In genomic region chr19:7681336-7682174, GRCh38 we compare ENCODE assay signal across 8 cellular contexts. TPM values are rescaled to one million over a fixed set of nuclear protein-coding genes. Genes with fewer than 3 reads are reported as not detected.
DNase-seq lines count a peak whose midpoint lies in the region; ATAC-seq and TF ChIP-seq lines count a peak whose summit lies in the region.

No MANE protein-coding gene starts in this region.

- WGBS in mammary epithelial cell (ENCODE audit: low coverage, missing lambda C conversion rate), result 20% methylated on average over 12 of the region's 43 CpGs

- peak overlapping the region; percentile 97 for H3K4me3 ChIP-seq in MG63
- peak overlapping the region; percentile 99 for H3K4me3 ChIP-seq in WI38 (ENCODE audit: low read depth, low read length)
- peak overlapping the region; percentile 93 to 99 (median 99) for H3K4me3 ChIP-seq in mammary epithelial cell (replicated peaks in 1 of 3; ENCODE audit: insufficient read depth in 1 of 3, low read depth in 2 of 3, low read length in 3 of 3)
- peak overlapping the region; percentile 84 to 100 (median 98) for H3K4me3 ChIP-seq in skin epidermis

- TF ChIP-seq CTCF in WI38 (IDR thresholded peaks at IDR 0.05; ENCODE audit: low read depth, low read length) (peak; percentile 51), mammary epithelial cell (conservative IDR thresholded peaks at IDR 0.05 in 1 of 2, IDR thresholded peaks at IDR 0.05 in 1 of 2; ENCODE audit: extremely low read depth in 1 of 2, insufficient read depth in 1 of 2, low read depth in 1 of 2, low read length in 2 of 2) (peak; percentile 56 to 79)

- peak overlapping the region; percentile 95 for H2AFZ ChIP-seq in mammary epithelial cell (ENCODE audit: low read depth, low read length)

- H3K9ac ChIP-seq in mammary epithelial cell (ENCODE audit: insufficient read depth, low read length), result peak overlapping the region; percentile 72

- H3K79me2 ChIP-seq in mammary epithelial cell (ENCODE audit: insufficient read depth, low read length), result peaks cover 24% of the 10 kb centered on the region

- dilution Hi-C loops in mammary epithelial cell (cut with HindIII; ENCODE audit: low sequenced_read_pairs), result no loop called here

- in situ Hi-C loops in mammary epithelial cell (cut with MboI; ENCODE audit: low sequenced_read_pairs in 2 of 2), result loop anchor here (10.0 to 25.0 kb wide), 3 partner anchors 113 to 319 kb away; no protein-coding TSS in a partner anchor

- peak overlapping the region; percentile 93 for H3K4me2 ChIP-seq in mammary epithelial cell (ENCODE audit: insufficient read depth, low read depth, low read length)

- intact Hi-C loops in mammary epithelial cell (cut with micrococcal nuclease), result loop anchor here (1.0 to 10.0 kb wide), 4 partner anchors 118 to 533 kb away; no protein-coding TSS in a partner anchor

- no TSS peak for BruUV-seq in mammary epithelial cell (replicated peaks; lab: Mats Ljungman, UMichigan)

- DNase-seq in MG63 (peak; percentile 64), mammary epithelial cell (peak; percentile 55), iPS-NIHi7 (ENCODE audit: extremely low spot score) (peak; percentile 88)

- peaks cover 11% of the 10 kb centered on the region for H3K4me1 ChIP-seq in mammary epithelial cell (ENCODE audit: insufficient read depth, low read length)

- H4K20me1 ChIP-seq in mammary epithelial cell (ENCODE audit: insufficient read depth, low read length), result no peaks in the 10 kb centered on the region

- H3K27ac ChIP-seq in mammary epithelial cell (ENCODE audit: insufficient read depth, low read depth, low read length), result peak overlapping the region; percentile 45
- peak overlapping the region; percentile 65 to 99 (median 96) for H3K27ac ChIP-seq in skin epidermis

- H3K9me3 ChIP-seq in MG63 (no peaks in the 10 kb centered on the region), mammary epithelial cell (replicated peaks; ENCODE audit: insufficient read depth, low read length) (no peaks in the 10 kb centered on the region)

- peaks cover 37% of the 10 kb centered on the region for H3K27me3 ChIP-seq in MG63
- no peaks in the 10 kb centered on the region for H3K27me3 ChIP-seq in mammary epithelial cell (ENCODE audit: insufficient read depth, low read length)

- H3K36me3 ChIP-seq in MG63 (peaks cover 20% of the 10 kb centered on the region), mammary epithelial cell (ENCODE audit: insufficient read depth, low read length) (no peaks in the 10 kb centered on the region)

- CTCF ChIA-PET in mammary epithelial cell (lab: Charles Lee; ENCODE audit: low non-redundant PET), result interaction anchor here (0.6 to 0.9 kb wide), 7 partner anchors 52 to 326 kb away, joined by 3 to 14 read pairs (median 5); partner anchors contain the start of genes PET100 and XAB2

- ATAC-seq in GM18498 (IDR thresholded peaks at IDR 0.05; ENCODE audit: unreplicated experiment) (peak; percentile 9), HG03571 (IDR thresholded peaks at IDR 0.05; ENCODE audit: unreplicated experiment) (no peak), HG03039 (IDR thresholded peaks at IDR 0.05; ENCODE audit: unreplicated experiment) (no peak)

RNA-seq across cellular contexts. Expression of gene TRAPPC5, which starts 0.9 kb away (rescaled TPM):
- 159 and 202 TPM in 2 replicates for total RNA-seq in MG63 (2014; rRNA removed; shearing (Covaris generic); ENCODE audit: low replicate concordance)
- total RNA-seq in mammary epithelial cell, result 100 to 1,000 TPM in 1 of 2 donors, 10 to 100 TPM in 1; 41.8 to 129 TPM
- polyA plus RNA-seq in mammary epithelial cell, result 50.9 TPM
- polyA minus RNA-seq in mammary epithelial cell, result 11.0 TPM

RNA-seq across cellular contexts. Expression of gene MCEMP1, which starts 4.7 kb away (rescaled TPM):
- total RNA-seq in MG63 (2014; rRNA removed; shearing (Covaris generic); ENCODE audit: low replicate concordance), result not detected in 2 replicates
- total RNA-seq in mammary epithelial cell, result not detected
- 0.11 TPM for polyA plus RNA-seq in mammary epithelial cell
- not detected for polyA minus RNA-seq in mammary epithelial cell

RNA-seq across cellular contexts. Expression of gene RETN, which starts 12.7 kb away (rescaled TPM):
- total RNA-seq in MG63 (2014; rRNA removed; shearing (Covaris generic); ENCODE audit: low replicate concordance), result not detected in 2 replicates
- total RNA-seq in mammary epithelial cell, result not detected
- not detected for polyA plus RNA-seq in mammary epithelial cell
- not detected for polyA minus RNA-seq in mammary epithelial cell

RNA-seq across cellular contexts. Expression of gene FCER2, which starts 20.4 kb away (rescaled TPM):
- not detected in 2 replicates for total RNA-seq in MG63 (2014; rRNA removed; shearing (Covaris generic); ENCODE audit: low replicate concordance)
- total RNA-seq in mammary epithelial cell, result not detected
- polyA plus RNA-seq in mammary epithelial cell, result not detected
- not detected for polyA minus RNA-seq in mammary epithelial cell

RNA-seq across cellular contexts. Expression of gene STXBP2, which starts 44.6 kb away (rescaled TPM):
- total RNA-seq in MG63 (2014; rRNA removed; shearing (Covaris generic); ENCODE audit: low replicate concordance), result 3.5 TPM in 1 of 2 replicates, not detected in the other
- total RNA-seq in mammary epithelial cell, result 10 to 100 TPM; 34.3 to 82.0 TPM
- polyA plus RNA-seq in mammary epithelial cell, result 78.1 TPM
- 108 TPM for polyA minus RNA-seq in mammary epithelial cell
